Comparison of ENCODE assay signal across 23 cellular contexts in the genomic region with DNA sequence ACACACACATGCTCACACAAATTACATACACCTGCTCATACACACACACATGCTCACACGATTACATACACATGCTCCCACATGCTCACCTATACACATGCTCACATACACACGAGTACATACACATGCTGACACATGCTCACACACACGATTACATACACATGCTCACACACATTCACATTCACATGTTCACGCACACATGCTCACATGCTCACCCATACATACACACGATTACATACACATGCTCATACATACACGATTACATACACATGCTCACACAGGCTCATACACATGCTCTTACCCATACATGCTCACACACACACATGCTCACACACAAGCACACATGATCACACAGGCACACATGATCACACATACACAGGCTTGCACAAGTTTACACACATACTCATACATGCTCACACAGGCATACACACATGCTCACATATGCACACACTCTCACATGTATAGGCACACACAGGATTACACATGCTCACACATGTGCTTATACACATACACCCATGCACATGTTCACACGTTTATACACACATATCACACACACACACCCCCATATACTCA.
DNase-seq lines count a peak whose midpoint lies in the region; ATAC-seq, FAIRE-seq and TF ChIP-seq lines count a peak whose summit lies in the region.
"Had no signal": no experiment of that assay in that cellular context is flagged by ENCODE, and none has a peak within 500 bp of the region (broad histone marks: within the 10 kb centered on the region; RNA-seq: fewer than 3 reads in every experiment).

No MANE protein-coding gene starts in this region.

- 68% methylated on average over 7 of the region's 7 CpGs; no CpG with 5 or more reads in 1 of the 2 experiments for WGBS in IMR-90 (ENCODE audit: extremely low coverage in 2 of 2, insufficient read length in 1 of 2), 2 experiments
- 91% methylated on average over 7 of the region's 7 CpGs; no CpG with 5 or more reads in 1 of the 2 experiments for WGBS in H1 (ENCODE audit: extremely low coverage in 1 of 2, insufficient coverage in 1 of 2, insufficient read length in 1 of 2, insufficient replicate concordance in 2 of 2, low coverage in 1 of 2, low lambda C conversion rate in 2 of 2, missing lambda C conversion rate in 1 of 2), 2 experiments
- 86% methylated on average over 7 of the region's 7 CpGs for WGBS in mesenchymal stem cell

- no peak overlapping the region for H3K23ac ChIP-seq in IMR-90 (ENCODE audit: low read depth, low read length)
- no peak overlapping the region for H3K23ac ChIP-seq in H1 (ENCODE audit: insufficient read length)
- no peak overlapping the region for H3K23ac ChIP-seq in mesenchymal stem cell (ENCODE audit: low read length in 2 of 2)

- no peaks in the 10 kb centered on the region for H3K9me1 ChIP-seq in IMR-90 (ENCODE audit: insufficient read depth, low read length)

- dilution Hi-C loops in IMR-90 (cut with HindIII; ENCODE audit: low sequenced_read_pairs, unreplicated experiment), result no loop called here

- H2BK5ac ChIP-seq in IMR-90 (ENCODE audit: low read depth, low read length, poor library complexity, severe bottlenecking) (peak overlapping the region; percentile 13), H1 (ENCODE audit: low read depth, low read length) (no peak overlapping the region; the same call in 1 of the 2 replicates), mesenchymal stem cell (ENCODE audit: low read depth, low read length, poor library complexity, severe bottlenecking) (no peak overlapping the region)

- no peak for TF ChIP-seq EP300 in H1 (IDR thresholded peaks at IDR 0.05; ENCODE audit: borderline replicate concordance in 1 of 2, low read depth in 2 of 2, low read length in 2 of 2)

- H3K23me2 ChIP-seq in H1 (ENCODE audit: low read depth, low read length), result peaks cover 17% of the 10 kb centered on the region; the same call in 1 of the 2 replicates

- DNase-seq in GM12891 (ENCODE audit: insufficient read length, low spot score) (no peak), IMR-90 (no peak), H1 (ENCODE audit: low read depth in 1 of 2, low spot score in 2 of 2) (no peak), osteoblast (ENCODE audit: insufficient read length, low spot score, missing footprints) (peak; percentile 0), mesenchymal stem cell (no peak), ecto neural progenitor cell (ENCODE audit: low spot score) (no peak)
- DNase-seq: 8988T; ACHN; AML-193; BE2C; CD4-positive, alpha-beta T cell; CD8-positive, alpha-beta memory T cell; DMS 273 treated with DMSO at 0.1 percent for 48 hours; DMS79; EL; GDM1; GOT3; H7; HCEC 1CT had no signal

- intact Hi-C loops in IMR-90 (cut with micrococcal nuclease), result no loop called here

- no TSS peak for BruUV-seq in IMR-90 (replicated peaks; lab: Mats Ljungman, UMichigan)

- TF ChIP-seq RAD21 in IMR-90 (IDR thresholded peaks at IDR 0.05; ENCODE audit: low read length), result no peak
- TF ChIP-seq RAD21 in H1 (IDR thresholded peaks at IDR 0.05 in 1 of 2, conservative IDR thresholded peaks at IDR 0.05 in 1 of 2; ENCODE audit: low read depth in 2 of 2, low read length in 2 of 2), result no peak

- no peak overlapping the region for H4K91ac ChIP-seq in IMR-90 (ENCODE audit: insufficient read depth, low read depth, low read length)
- H4K91ac ChIP-seq in H1 (replicated peaks; ENCODE audit: insufficient read length, low read length), result no peak overlapping the region
- H4K91ac ChIP-seq in mesenchymal stem cell (ENCODE audit: low read length), result no peak overlapping the region

- no peak overlapping the region for H2AFZ ChIP-seq in IMR-90 (replicated peaks; ENCODE audit: low read length, poor library complexity)
- no peak overlapping the region for H2AFZ ChIP-seq in H1 (ENCODE audit: low read length)
- no peak overlapping the region for H2AFZ ChIP-seq in osteoblast (ENCODE audit: low read length)
- no peak overlapping the region for H2AFZ ChIP-seq in mesenchymal stem cell (ENCODE audit: low read depth, low read length)

- H2BK15ac ChIP-seq in IMR-90 (ENCODE audit: low read depth, low read length) (no peak overlapping the region), H1 (ENCODE audit: low read length) (0 out of 2 replicates have a peak overlapping the region, but pooled peaks have one; percentile 82), mesenchymal stem cell (ENCODE audit: low read depth, poor library complexity, severe bottlenecking) (no peak overlapping the region)

- H4K8ac ChIP-seq in IMR-90 (ENCODE audit: low read depth in 2 of 2, low read length in 2 of 2) (no peak overlapping the region), H1 (ENCODE audit: extremely low read depth, insufficient read depth, low read length) (no peak overlapping the region; the same call in 1 of the 2 replicates), mesenchymal stem cell (ENCODE audit: low read length) (no peak overlapping the region)

- H3K56ac ChIP-seq in IMR-90 (ENCODE audit: extremely low read depth, insufficient read depth, low read length), result no peak overlapping the region
- no peak overlapping the region for H3K56ac ChIP-seq in H1 (replicated peaks; ENCODE audit: insufficient read length, low read depth, low read length)

- TF ChIP-seq CTCF in IMR-90 (conservative IDR thresholded peaks at IDR 0.05; ENCODE audit: low read depth, low read length) (no peak), H1 (IDR thresholded peaks at IDR 0.05; ENCODE audit: control extremely low read depth in 1 of 3, insufficient read depth in 1 of 3, low read depth in 1 of 3, low read length in 3 of 3) (no peak), osteoblast (IDR thresholded peaks at IDR 0.05; ENCODE audit: extremely low read depth, low read depth, low read length) (no peak)

- no peak overlapping the region for H2BK120ac ChIP-seq in IMR-90 (ENCODE audit: low read depth, low read length)
- H2BK120ac ChIP-seq in H1 (replicated peaks; ENCODE audit: low read depth, low read length), result peak overlapping the region; percentile 38
- no peak overlapping the region for H2BK120ac ChIP-seq in mesenchymal stem cell (ENCODE audit: low read depth, low read length)

- H4K5ac ChIP-seq in IMR-90 (ENCODE audit: low read depth, low read length) (no peak overlapping the region), H1 (ENCODE audit: insufficient read length, low read depth, low read length) (no peak overlapping the region)

- H3K9me3 ChIP-seq in IMR-90 (ENCODE audit: control insufficient read depth, insufficient read depth, low read length), result peaks cover 55% of the 10 kb centered on the region
- peaks cover 3 to 28% of the 10 kb centered on the region in 2 experiments; a peak in 2 of 4 replicates for H3K9me3 ChIP-seq in H1 (ENCODE audit: insufficient read depth in 2 of 2, low read depth in 1 of 2, low read length in 1 of 2)
- peaks cover 15% of the 10 kb centered on the region for H3K9me3 ChIP-seq in osteoblast (ENCODE audit: low read depth, low read length)
- H3K9me3 ChIP-seq in mesenchymal stem cell (ENCODE audit: control insufficient read depth, low read length), result peaks cover 3% of the 10 kb centered on the region
- H3K9me3 ChIP-seq: BE2C had no signal

- H3K18ac ChIP-seq in IMR-90 (ENCODE audit: low read depth, low read length) (no peak overlapping the region), H1 (ENCODE audit: extremely low read depth, low read length) (no peak overlapping the region), mesenchymal stem cell (ENCODE audit: low read depth in 1 of 2, low read length in 2 of 2) (no peak overlapping the region)

- H2BK20ac ChIP-seq in IMR-90 (ENCODE audit: low read depth, low read length) (no peak overlapping the region), H1 (ENCODE audit: low read length) (no peak overlapping the region)

- H3K9ac ChIP-seq in IMR-90 (ENCODE audit: low read depth, low read length) (no peak overlapping the region), H1 (replicated peaks in 1 of 4; ENCODE audit: extremely low read depth in 1 of 4, low read depth in 3 of 4, low read length in 3 of 4) (no peak overlapping the region), mesenchymal stem cell (ENCODE audit: low read length) (no peak overlapping the region)
- H3K9ac ChIP-seq: BLaER1 treated with 17β-estradiol and CSF1 and Interleukin-3, amounts not matched to agents 10 nM and 100 nM had no signal

- H2AK9ac ChIP-seq in IMR-90 (replicated peaks; ENCODE audit: low read depth, low read length, poor library complexity), result no peak overlapping the region

- no peak overlapping the region for H3K4ac ChIP-seq in IMR-90 (ENCODE audit: low read depth, low read length)
- peak overlapping the region; percentile 5 for H3K4ac ChIP-seq in H1 (replicated peaks; ENCODE audit: insufficient read length, low read depth, low read length)
- H3K4ac ChIP-seq in mesenchymal stem cell (ENCODE audit: low read depth in 1 of 2, low read length in 2 of 2), result no peak overlapping the region

- H4K20me1 ChIP-seq in IMR-90 (ENCODE audit: insufficient read depth, low read length) (no peaks in the 10 kb centered on the region), H1 (replicated peaks in 1 of 2; ENCODE audit: control insufficient read depth in 1 of 2, insufficient read depth in 2 of 2, low read length in 2 of 2) (peaks cover 0 to 11% of the 10 kb centered on the region in 2 experiments), osteoblast (ENCODE audit: insufficient read depth, low read length) (no peaks in the 10 kb centered on the region)
- H4K20me1 ChIP-seq: BLaER1 treated with 17β-estradiol and CSF1 and Interleukin-3, amounts not matched to agents 10 nM and 100 nM had no signal

- H2BK12ac ChIP-seq in H1 (ENCODE audit: low read depth, low read length) (no peak overlapping the region), mesenchymal stem cell (ENCODE audit: low read length in 2 of 2) (no peak overlapping the region)

- H3K4me3 ChIP-seq in IMR-90 (ENCODE audit: insufficient read depth, low read depth, low read length) (no peak overlapping the region), H1 (ENCODE audit: extremely low read depth in 1 of 4, insufficient read depth in 2 of 4, low read depth in 3 of 4, low read length in 4 of 4) (no peak overlapping the region), osteoblast (ENCODE audit: insufficient read depth, low read length) (no peak overlapping the region), mesenchymal stem cell (ENCODE audit: insufficient read depth in 1 of 2, low read depth in 1 of 2, low read length in 2 of 2) (no peak overlapping the region)
- H3K4me3 ChIP-seq: A549; BLaER1 treated with 17β-estradiol and CSF1 and Interleukin-3, amounts not matched to agents 10 nM and 100 nM had no signal

- CTCF ChIA-PET in IMR-90 (lab: Yijun Ruan, JAX) (no interaction called here), H1 (lab: Charles Lee; ENCODE audit: partially characterized antibody) (no interaction called here)

- H3K27me3 ChIP-seq in IMR-90 (ENCODE audit: control insufficient read depth, insufficient read depth, low read length), result no peaks in the 10 kb centered on the region
- no peaks in the 10 kb centered on the region for H3K27me3 ChIP-seq in H1 (replicated peaks in 1 of 4; ENCODE audit: control insufficient read depth in 3 of 4, extremely low read depth in 1 of 4, insufficient read depth in 3 of 4, low read length in 3 of 4)
- H3K27me3 ChIP-seq in osteoblast (ENCODE audit: insufficient read depth, low read length), result no peaks in the 10 kb centered on the region
- H3K27me3 ChIP-seq in mesenchymal stem cell (ENCODE audit: control insufficient read depth in 1 of 2, insufficient read depth in 1 of 2, low read length in 2 of 2), result no peaks in the 10 kb centered on the region
- H3K27me3 ChIP-seq: BE2C; BLaER1 treated with 17β-estradiol and CSF1 and Interleukin-3, amounts not matched to agents 10 nM and 100 nM had no signal

- FAIRE-seq in GM12891 (lab: Jason Lieb, UNC) (peak; percentile 74), H1 (lab: Jason Lieb, UNC) (no peak)
- FAIRE-seq: A549, D721Med had no signal

- H3K4me2 ChIP-seq in IMR-90 (ENCODE audit: low read depth, low read length) (no peak overlapping the region), H1 (ENCODE audit: insufficient read depth in 1 of 2, low read depth in 2 of 2, low read length in 2 of 2) (no peak overlapping the region), osteoblast (ENCODE audit: insufficient read depth, low read length) (no peak overlapping the region), mesenchymal stem cell (ENCODE audit: low read length, poor library complexity, severe bottlenecking) (no peak overlapping the region)
- H3K4me2 ChIP-seq: A549; BLaER1 treated with 17β-estradiol and CSF1 and Interleukin-3, amounts not matched to agents 10 nM and 100 nM had no signal

- TF ChIP-seq POLR2A in GM12891 (IDR thresholded peaks at IDR 0.05; ENCODE audit: low read depth, low read length), result no peak
- no peak for TF ChIP-seq POLR2A in IMR-90 (IDR thresholded peaks at IDR 0.05; ENCODE audit: low read depth, low read length)
- TF ChIP-seq POLR2A in H1 (IDR thresholded peaks at IDR 0.05; ENCODE audit: control extremely low read depth in 1 of 2, low read depth in 2 of 2, low read length in 2 of 2), result no peak

- no peaks in the 10 kb centered on the region for H3K36me3 ChIP-seq in IMR-90 (ENCODE audit: control insufficient read depth, insufficient read depth, low read length)
- H3K36me3 ChIP-seq in H1 (ENCODE audit: control insufficient read depth in 2 of 4, insufficient read depth in 4 of 4, low read length in 3 of 4), result peaks cover 0 to 4% (median 0%) of the 10 kb centered on the region in 4 experiments; a peak in 2 of 8 replicates
- H3K36me3 ChIP-seq in osteoblast (ENCODE audit: insufficient read depth, low read length), result no peaks in the 10 kb centered on the region
- no peaks in the 10 kb centered on the region for H3K36me3 ChIP-seq in mesenchymal stem cell (ENCODE audit: control insufficient read depth in 1 of 2, insufficient read depth in 2 of 2, low read depth in 1 of 2, low read length in 2 of 2)
- H3K36me3 ChIP-seq: BE2C; BLaER1 treated with 17β-estradiol and CSF1 and Interleukin-3, amounts not matched to agents 10 nM and 100 nM had no signal

- H3K4me1 ChIP-seq in IMR-90 (ENCODE audit: control insufficient read depth, insufficient read depth, low read length) (no peaks in the 10 kb centered on the region), H1 (replicated peaks in 1 of 4; ENCODE audit: control insufficient read depth in 3 of 4, insufficient read depth in 4 of 4, low read length in 3 of 4) (no peaks in the 10 kb centered on the region), osteoblast (ENCODE audit: insufficient read depth, low read length) (no peaks in the 10 kb centered on the region), mesenchymal stem cell (ENCODE audit: control insufficient read depth, insufficient read depth, low read depth, low read length) (peaks cover 2% of the 10 kb centered on the region)
- H3K4me1 ChIP-seq: A549; BE2C; BLaER1 treated with 17β-estradiol and CSF1 and Interleukin-3, amounts not matched to agents 10 nM and 100 nM had no signal

- in situ Hi-C loops in IMR-90 (cut with MboI; ENCODE audit: low sequenced_read_pairs), result no loop called here

- H3K14ac ChIP-seq in IMR-90 (replicated peaks; ENCODE audit: low read depth, low read length), result no peak overlapping the region
- no peak overlapping the region for H3K14ac ChIP-seq in H1 (ENCODE audit: insufficient read length)
- no peak overlapping the region for H3K14ac ChIP-seq in mesenchymal stem cell (ENCODE audit: low read length in 2 of 2)

- no peaks in the 10 kb centered on the region; a peak in 1 of 4 replicates for H3K79me2 ChIP-seq in H1 (ENCODE audit: control insufficient read depth in 1 of 2, insufficient read depth in 2 of 2, low read length in 2 of 2)
- H3K79me2 ChIP-seq in osteoblast (ENCODE audit: insufficient read depth, low read length), result no peaks in the 10 kb centered on the region

- H2AK5ac ChIP-seq in IMR-90 (ENCODE audit: low read depth, low read length), result no peak overlapping the region
- H2AK5ac ChIP-seq in H1 (ENCODE audit: low read depth, low read length), result no peak overlapping the region
- H2AK5ac ChIP-seq in mesenchymal stem cell (ENCODE audit: low read length, severe bottlenecking), result no peak overlapping the region

- POLR2A ChIA-PET in IMR-90 (lab: Charles Lee; ENCODE audit: unreplicated experiment) (no interaction called here), H1 (lab: Charles Lee; ENCODE audit: partially characterized antibody) (no interaction called here)

- no peak overlapping the region for H3K27ac ChIP-seq in IMR-90 (ENCODE audit: insufficient read depth, low read length)
- no peak overlapping the region for H3K27ac ChIP-seq in H1 (ENCODE audit: low read depth, low read length)
- H3K27ac ChIP-seq in osteoblast (ENCODE audit: low read depth, low read length), result no peak overlapping the region
- H3K27ac ChIP-seq in mesenchymal stem cell (ENCODE audit: low read length, poor library complexity, severe bottlenecking), result no peak overlapping the region
- H3K27ac ChIP-seq: A549; BLaER1 treated with 17β-estradiol and CSF1 and Interleukin-3, amounts not matched to agents 10 nM and 100 nM had no signal

- H3K79me1 ChIP-seq in IMR-90 (ENCODE audit: low read depth in 1 of 2, low read length in 2 of 2) (no peaks in the 10 kb centered on the region), H1 (ENCODE audit: low read depth, low read length) (no peaks in the 10 kb centered on the region; the same call in 1 of the 2 replicates), mesenchymal stem cell (replicated peaks; ENCODE audit: low read length, poor library complexity, severe bottlenecking) (no peaks in the 10 kb centered on the region)

- ATAC-seq in IMR-90 (ENCODE audit: low read depth) (no peak), GM19324 (IDR thresholded peaks at IDR 0.05; ENCODE audit: low FRiP score, unreplicated experiment) (no peak)
- ATAC-seq: A549 had no signal
